In the genomic region with DNA sequence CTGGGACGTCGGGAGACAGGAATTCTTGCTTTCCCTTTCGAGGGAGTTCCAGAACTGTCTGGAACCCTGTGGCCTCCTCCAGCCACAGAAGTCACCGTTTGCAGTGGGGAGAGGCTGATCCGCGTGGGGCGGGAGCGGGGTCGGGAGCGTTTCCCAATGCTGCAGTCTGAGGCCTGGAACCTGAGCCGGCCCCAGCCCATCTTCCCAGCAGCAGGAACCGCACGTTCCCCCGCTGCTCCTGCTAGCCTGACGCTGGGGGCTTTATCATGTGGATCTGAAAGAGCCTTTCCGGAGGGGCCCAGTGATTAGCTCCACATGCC, we compare ENCODE assay signal across 17 cellular contexts. TPM values are rescaled to one million over a fixed set of nuclear protein-coding genes. Genes with fewer than 3 reads are reported as not detected.
DNase-seq lines count a peak whose midpoint lies in the region; ATAC-seq and TF ChIP-seq lines count a peak whose summit lies in the region.
"Had no signal": no experiment of that assay in that cellular context is flagged by ENCODE, and none has a peak within 500 bp of the region (broad histone marks: within the 10 kb centered on the region; RNA-seq: fewer than 3 reads in every experiment).

No MANE protein-coding gene starts in this region.

- H3K4me3 Mint-ChIP-seq in HFFc6 = no peak overlapping the region
- H3K4me3 Mint-ChIP-seq: activated CD4-positive, alpha-beta T cell treated with anti-CD3 and anti-CD28 coated beads, Interleukin-2, amount 10 ng/mL, durations not matched to agents 7 days and 5 days; activated naive CD4-positive, alpha-beta T cell treated with anti-CD3 and anti-CD28 coated beads, Interleukin-2, amount 50 U/mL, for 24 hours; activated T-cell treated with anti-CD3 and anti-CD28 coated beads, Interleukin-2, amount 50 U/mL, for 72 hours had no signal

- H3K27ac Mint-ChIP-seq in HFFc6 = peak overlapping the region; percentile 31; the same call in 1 of the 2 replicates
- H3K27ac Mint-ChIP-seq: activated CD4-positive, alpha-beta T cell treated with anti-CD3 and anti-CD28 coated beads, Interleukin-2, amount 10 ng/mL, durations not matched to agents 7 days and 5 days; activated naive CD4-positive, alpha-beta T cell treated with anti-CD3 and anti-CD28 coated beads, Interleukin-2, amount 50 U/mL, for 24 hours; activated T-cell treated with anti-CD3 and anti-CD28 coated beads, Interleukin-2, amount 50 U/mL, for 72 hours; progenitor cell of endocrine pancreas had no signal

- peaks cover 37% of the 10 kb centered on the region for H3K36me3 Mint-ChIP-seq in HFFc6 (ENCODE audit: low read depth)

- no peaks in the 10 kb centered on the region for H3K27me3 ChIP-seq in adrenal gland
- no peaks in the 10 kb centered on the region for H3K27me3 ChIP-seq in right lobe of liver
- H3K27me3 ChIP-seq in skeletal muscle tissue (ENCODE audit: control insufficient read depth in 3 of 3, insufficient read depth in 3 of 3, low read length in 3 of 3) = no peaks in the 10 kb centered on the region
- H3K27me3 ChIP-seq: foreskin keratinocyte had no signal

- H3K4me3 ChIP-seq in adrenal gland (no peak overlapping the region), right lobe of liver (no peak overlapping the region), skeletal muscle tissue (ENCODE audit: low read length in 3 of 3) (peak overlapping the region in 2 of 3 donors; percentile 21 to 22)

- DNase-seq in HFFc6 (no peak), adrenal gland (no peak), right lobe of liver (no peak), NCI-H1105 treated with DMSO at 0.1 percent for 48 hours (lab: John Stamatoyannopoulos, UW) (no peak)
- DNase-seq in stimulated activated CD4-positive, alpha-beta T cell treated with anti-CD3 and anti-CD28 coated beads, Interleukin-2, amount 100 ng/mL, for 24 hours = no peak
- DNase-seq in activated CD4-positive, alpha-beta T cell treated with anti-CD3 and anti-CD28 coated beads, Interleukin-2, amount 50 U/mL, for 48 hours = no peak
- DNase-seq: activated CD4-positive, alpha-beta T cell treated with anti-CD3 and anti-CD28 coated beads, Interleukin-2, amount 10 ng/mL, durations not matched to agents 7 days and 5 days; activated T-cell treated with anti-CD3 and anti-CD28 coated beads, Interleukin-2, amount 50 U/mL, for 72 hours; foreskin keratinocyte; MM.1S; NCI-H1694; NCI-H345; NK-92 treated with Interleukin-12 subunit alpha and Interleukin-12 subunit beta, amount 100 ng/mL, for 24 hours; stimulated activated naive CD4-positive, alpha-beta T cell treated with Interleukin-2 at 50 U/mL for 16 hours had no signal

- H3K9ac ChIP-seq in skeletal muscle tissue (ENCODE audit: low read depth in 1 of 3, low read length in 3 of 3) = peak overlapping the region; percentile 22 to 71 (median 45)

- no peak for ATAC-seq in right lobe of liver
- ATAC-seq: foreskin keratinocyte had no signal

- H3K4me1 ChIP-seq in adrenal gland (replicated peaks in 1 of 2) (peaks cover 10 to 17% of the 10 kb centered on the region in 2 donors), right lobe of liver (peaks cover 0 to 97% (median 47%) of the 10 kb centered on the region in 4 donors), skeletal muscle tissue (ENCODE audit: control insufficient read depth in 3 of 3, insufficient read depth in 3 of 3, low read length in 3 of 3) (peaks cover 76 to 95% (median 82%) of the 10 kb centered on the region in 3 donors)

- TF ChIP-seq CTCF in HFFc6 (IDR thresholded peaks at IDR 0.05) (no peak), adrenal gland (IDR thresholded peaks at IDR 0.05) (no peak), right lobe of liver (IDR thresholded peaks at IDR 0.05) (no peak)

- WGBS in adrenal gland, 4 donors = 91 to 97% (median 91%) methylated on average over 12 to 16 of the region's 16 CpGs
- no CpG with 5 or more reads among the region's 16 CpGs for WGBS in right lobe of liver (ENCODE audit: insufficient coverage, low coverage, low lambda C conversion rate, missing lambda C conversion rate)

- H3K27me3 Mint-ChIP-seq in HFFc6 (ENCODE audit: insufficient read depth) = peaks cover 2% of the 10 kb centered on the region
- H3K27me3 Mint-ChIP-seq: activated CD4-positive, alpha-beta T cell treated with anti-CD3 and anti-CD28 coated beads, Interleukin-2, amount 10 ng/mL, durations not matched to agents 7 days and 5 days; activated naive CD4-positive, alpha-beta T cell treated with anti-CD3 and anti-CD28 coated beads, Interleukin-2, amount 50 U/mL, for 24 hours; progenitor cell of endocrine pancreas had no signal

- no peaks in the 10 kb centered on the region for H3K9me3 Mint-ChIP-seq in HFFc6
- H3K9me3 Mint-ChIP-seq: activated CD4-positive, alpha-beta T cell treated with anti-CD3 and anti-CD28 coated beads, Interleukin-2, amount 10 ng/mL, durations not matched to agents 7 days and 5 days; activated naive CD4-positive, alpha-beta T cell treated with anti-CD3 and anti-CD28 coated beads, Interleukin-2, amount 50 U/mL, for 24 hours; activated T-cell treated with anti-CD3 and anti-CD28 coated beads, Interleukin-2, amount 50 U/mL, for 72 hours had no signal

- H3K9me3 ChIP-seq in adrenal gland (replicated peaks in 1 of 3) (no peaks in the 10 kb centered on the region), right lobe of liver (no peaks in the 10 kb centered on the region), skeletal muscle tissue (ENCODE audit: control insufficient read depth in 3 of 3, low read length in 3 of 3) (no peaks in the 10 kb centered on the region)

- intact Hi-C loops in adrenal gland (cut with DNase I) (no loop called here), right lobe of liver (cut with DNase I) (no loop called here)

- peaks cover 0 to 53% of the 10 kb centered on the region in 2 donors for H3K36me3 ChIP-seq in adrenal gland (replicated peaks in 1 of 2)
- H3K36me3 ChIP-seq in right lobe of liver = peaks cover 0 to 38% (median 16%) of the 10 kb centered on the region in 4 donors
- H3K36me3 ChIP-seq in skeletal muscle tissue (ENCODE audit: control insufficient read depth in 3 of 3, insufficient read depth in 3 of 3, low read length in 3 of 3) = peaks cover 13 to 27% (median 19%) of the 10 kb centered on the region in 3 donors

- no peak for TF ChIP-seq POLR2A in adrenal gland (IDR thresholded peaks at IDR 0.05)
- TF ChIP-seq POLR2A in right lobe of liver (IDR thresholded peaks at IDR 0.05) = no peak

- peaks cover 56% of the 10 kb centered on the region for H3K4me1 Mint-ChIP-seq in HFFc6 (ENCODE audit: low read depth)

- H3K27ac ChIP-seq in adrenal gland (peak overlapping the region in 3 of 5 donors; percentile 11 to 72 (median 71)), right lobe of liver (peak overlapping the region; percentile 88 to 99 (median 92)), skeletal muscle tissue (ENCODE audit: low read depth, low read length) (peak overlapping the region; percentile 83)
- H3K27ac ChIP-seq: foreskin keratinocyte had no signal

RNA-seq across cellular contexts. Expression of a gene that starts 13.4 kb away (rescaled TPM):
- 10 to 100 TPM; 68.4 to 82.2 (median 80.1) TPM for total RNA-seq in HFFc6 (2021; fragmentation: NEBNext Ultra II Directional; extraction: Animal tissue kit (Norgen Biotek cat#: 25700))
- total RNA-seq in adrenal gland (100 to 1,000 TPM in 1 of 8 donors, 10 to 100 TPM in 7; 35.2 to 117 (median 50.9) TPM), right lobe of liver (100 to 1,000 TPM in 1 of 6 experiments, 10 to 100 TPM in 5; 47.3 to 118 (median 54.5) TPM), skeletal muscle tissue (16.2 TPM)
- 10 to 100 TPM; 14.6 to 56.3 (median 32.1) TPM for polyA plus RNA-seq in adrenal gland

RNA-seq across cellular contexts. Expression of a gene that starts 40.1 kb away (rescaled TPM):
- 100 to 1,000 TPM; 266 to 322 (median 283) TPM for total RNA-seq in HFFc6 (2021; fragmentation: NEBNext Ultra II Directional; extraction: Animal tissue kit (Norgen Biotek cat#: 25700))
- total RNA-seq in adrenal gland (100 to 1,000 TPM in 2 of 8 donors, 10 to 100 TPM in 6; 52.1 to 159 (median 74.7) TPM), right lobe of liver (10 to 100 TPM; 58.2 to 98.7 (median 72.2) TPM), skeletal muscle tissue (44.4 TPM)
- polyA plus RNA-seq in adrenal gland = 10 to 100 TPM; 35.9 to 86.9 (median 76.1) TPM

Comparison
In these comparisons a context has a peak if more than half of its experiments do, and no peak if none do; other contexts are left out.
1. H3K4me3 ChIP-seq: peak in skeletal muscle tissue (2 of 3); none in adrenal gland (0 of 4) and right lobe of liver (0 of 3).
2. Peak in every context shown above with its lines, with median percentiles within 50 percentile points of each other: H3K27ac ChIP-seq.